In genomic region chr1:149607803-149608145, GRCh38 we compare ENCODE assay signal across 8 cellular contexts. TPM values are rescaled to one million over a fixed set of nuclear protein-coding genes. Genes with fewer than 3 reads are reported as not detected.
DNase-seq lines count a peak whose midpoint lies in the region; TF ChIP-seq lines count a peak whose summit lies in the region.
"Not testable (repeated sequence)": the region's sequence is repeated elsewhere in the genome, so short reads cannot be mapped to it uniquely, and the experiment has no call there.

No MANE protein-coding gene starts in this region.

- not testable (repeated sequence) for H3K4me2 ChIP-seq in BLaER1
- H3K4me2 ChIP-seq in trophoblast cell (ENCODE audit: low read length) = peak overlapping the region; percentile 61

- H2BK5ac ChIP-seq in trophoblast cell (ENCODE audit: low read depth, low read length, poor library complexity) = peak overlapping the region; percentile 79

- not testable (repeated sequence) for TF ChIP-seq CTCF in ascending aorta (IDR thresholded peaks at IDR 0.05); esophagus muscularis mucosa (IDR thresholded peaks at IDR 0.05); liver (IDR thresholded peaks at IDR 0.05; ENCODE audit: low read depth, low read length, missing input control)

- H4K8ac ChIP-seq in trophoblast cell (ENCODE audit: low read depth, low read length) = peak overlapping the region; percentile 65

- H4K12ac ChIP-seq in trophoblast cell (ENCODE audit: low read depth, low read length) = not testable (repeated sequence)

- H3K18ac ChIP-seq in trophoblast cell (ENCODE audit: low read length) = peak overlapping the region; percentile 75

- intact Hi-C loops in ascending aorta (cut with DNase I); esophagus muscularis mucosa (cut with DNase I): not testable (repeated sequence)

- TF ChIP-seq POLR2A in esophagus muscularis mucosa (IDR thresholded peaks at IDR 0.05; ENCODE audit: low read depth) = not testable (repeated sequence)

- peak overlapping the region; percentile 73 for H4K91ac ChIP-seq in trophoblast cell (ENCODE audit: low read depth, low read length)

- not testable (repeated sequence) for H3K36me3 ChIP-seq in BLaER1; ascending aorta; esophagus muscularis mucosa; liver (ENCODE audit: control insufficient read depth in 4 of 4, insufficient read depth in 3 of 4, low read depth in 1 of 4, low read length in 3 of 4); trophoblast cell (ENCODE audit: control insufficient read depth in 1 of 2, insufficient read depth in 2 of 2, low read length in 2 of 2)

- WGBS in esophagus muscularis mucosa = no CpG with 5 or more reads among the region's 32 CpGs
- WGBS in liver = 0% methylated on average over 21 of the region's 32 CpGs
- WGBS in trophoblast cell (ENCODE audit: extremely low coverage, insufficient coverage, insufficient read length) = no CpG with 5 or more reads among the region's 32 CpGs

- not testable (repeated sequence) for H3K79me2 ChIP-seq in trophoblast cell (ENCODE audit: control insufficient read depth, insufficient read depth, low read length, poor library complexity)

- not testable (repeated sequence) for H3K23ac ChIP-seq in trophoblast cell (ENCODE audit: low read length)

- not testable (repeated sequence) for TF ChIP-seq RAD21 in liver (IDR thresholded peaks at IDR 0.05)

- not testable (repeated sequence) for H3K27me3 ChIP-seq in BLaER1; ascending aorta; esophagus muscularis mucosa; liver (ENCODE audit: control insufficient read depth in 4 of 4, insufficient read depth in 4 of 4, low read length in 3 of 4); trophoblast cell (ENCODE audit: insufficient read depth, low read length)

- H3K4me3 ChIP-seq in BLaER1 = peak overlapping the region; percentile 63
- peak overlapping the region; percentile 49 for H3K4me3 ChIP-seq in Jurkat, Clone E6-1 (ENCODE audit: low read length)
- H3K4me3 ChIP-seq in ascending aorta = peak overlapping the region; percentile 21 to 62
- H3K4me3 ChIP-seq in esophagus muscularis mucosa = peak overlapping the region; percentile 53 to 62 (median 56)
- peak overlapping the region in 2 of 3 donors; percentile 33 to 48 for H3K4me3 ChIP-seq in liver (ENCODE audit: low read depth in 1 of 3, low read length in 3 of 3)
- peak overlapping the region; percentile 69 for H3K4me3 ChIP-seq in trophoblast cell (ENCODE audit: low read depth, low read length)

- 0 out of 2 replicates have a peak overlapping the region, but pooled peaks have one; percentile 41 for H3K9ac ChIP-seq in BLaER1
- H3K9ac ChIP-seq in liver (ENCODE audit: low read depth in 1 of 2, low read length in 2 of 2); trophoblast cell (ENCODE audit: low read length): not testable (repeated sequence)

- not testable (repeated sequence) for H2BK12ac ChIP-seq in trophoblast cell (ENCODE audit: low read length)

- not testable (repeated sequence) for H3K9me3 ChIP-seq in BLaER1; ascending aorta; esophagus muscularis mucosa; liver (ENCODE audit: control insufficient read depth in 4 of 4, low read length in 3 of 4); trophoblast cell (ENCODE audit: insufficient read depth, low read depth, low read length)

- not testable (repeated sequence) for H2AK5ac ChIP-seq in trophoblast cell (ENCODE audit: low read length)

- peak overlapping the region; percentile 76 for H2BK120ac ChIP-seq in trophoblast cell (ENCODE audit: insufficient read depth, low read length, poor library complexity)

- H2AFZ ChIP-seq in trophoblast cell (ENCODE audit: insufficient read depth, low read length, poor library complexity) = not testable (repeated sequence)

- peak overlapping the region; percentile 70 for H3K14ac ChIP-seq in trophoblast cell (ENCODE audit: low read length)

- H4K20me1 ChIP-seq in BLaER1 = not testable (repeated sequence)

- not testable (repeated sequence) for H3K79me1 ChIP-seq in trophoblast cell (ENCODE audit: low read length)

- H3K4me1 ChIP-seq in BLaER1; ascending aorta; esophagus muscularis mucosa; liver (ENCODE audit: control insufficient read depth in 4 of 4, insufficient read depth in 4 of 4, low read length in 3 of 4); trophoblast cell (ENCODE audit: control insufficient read depth in 1 of 2, insufficient read depth in 2 of 2, low read length in 2 of 2): not testable (repeated sequence)

- not testable (repeated sequence) for DNase-seq in Jurkat, Clone E6-1 (ENCODE audit: low read depth, low spot score); ascending aorta (ENCODE audit: low spot score in 2 of 2); esophagus muscularis mucosa (ENCODE audit: extremely low spot score); trophoblast cell; substantia nigra (lab: John Stamatoyannopoulos, UW)
- DNase-seq in activated CD4-positive, CD25-positive, alpha-beta regulatory T cell treated with anti-CD3 and anti-CD28 coated beads, Interleukin-2, amount 50 U/mL, for 72 hours = peak; percentile 35

- not testable (repeated sequence) for TF ChIP-seq EP300 in esophagus muscularis mucosa (IDR thresholded peaks at IDR 0.05)

- H3K27ac ChIP-seq in BLaER1 = not testable (repeated sequence)
- peak overlapping the region in 1 of 2 donors; percentile 61 for H3K27ac ChIP-seq in ascending aorta
- peak overlapping the region in 3 of 4 donors; percentile 66 to 86 (median 78) for H3K27ac ChIP-seq in esophagus muscularis mucosa (replicated peaks in 1 of 4)
- H3K27ac ChIP-seq in liver (ENCODE audit: low read depth in 1 of 2, low read length in 2 of 2) = peak overlapping the region; percentile 69 to 79
- H3K27ac ChIP-seq in trophoblast cell (ENCODE audit: low read depth, low read length) = peak overlapping the region; percentile 78
- H3K27ac ChIP-seq in substantia nigra (ENCODE audit: low read depth, low read length, poor library complexity, severe bottlenecking) = peak overlapping the region; percentile 30

- not testable (repeated sequence) for H3K4ac ChIP-seq in trophoblast cell (ENCODE audit: low read depth, low read length)

RNA-seq across cellular contexts. Expression of gene PPIAL4C, which starts 24.1 kb away (rescaled TPM):
- polyA plus RNA-seq in Jurkat, Clone E6-1 (2012; ENCODE audit: insufficient read depth, insufficient read length) = not detected
- total RNA-seq in ascending aorta (not detected), esophagus muscularis mucosa (under 1 TPM in 1 of 4 donors, not detected in 3; 0.83 TPM), liver (not detected)
- not detected for polyA plus RNA-seq in liver
- not detected in 2 replicates for polyA plus RNA-seq in trophoblast cell (2013)
